Comparison of ENCODE assay signal across 1 cellular context in the genomic region with DNA sequence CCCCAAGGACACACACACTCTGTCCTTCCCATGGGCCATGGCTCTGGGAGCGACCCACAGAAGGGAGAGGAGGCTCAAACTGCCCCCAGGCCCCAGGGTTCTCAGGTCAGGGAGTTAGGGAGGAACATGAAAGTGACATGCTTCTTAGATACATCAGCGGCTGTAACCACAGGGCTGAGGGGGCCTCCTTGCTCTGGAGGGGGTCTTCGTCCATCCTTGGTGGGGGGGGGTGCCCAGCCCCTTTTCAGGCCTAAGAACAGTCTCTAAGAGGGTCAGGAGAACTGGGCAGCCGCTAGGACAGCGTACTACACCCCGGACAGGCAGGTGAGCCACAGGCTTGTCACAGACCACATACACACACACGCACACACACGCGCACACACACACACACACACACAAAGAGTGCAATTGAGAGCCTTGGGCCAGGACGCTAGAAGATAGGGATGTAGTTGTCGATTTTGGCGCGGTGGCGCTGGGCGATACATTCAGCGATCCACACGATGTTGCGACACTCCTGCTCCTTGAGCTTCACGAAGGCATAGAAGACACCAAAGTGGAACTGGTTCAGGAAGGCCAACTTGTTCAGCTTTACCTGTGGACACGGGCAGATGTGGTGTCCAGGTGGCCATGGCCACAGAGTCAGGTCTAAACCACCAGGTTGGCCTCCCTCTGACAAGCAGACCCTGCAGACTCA.
TF ChIP-seq lines count a peak whose summit lies in the region.

No MANE protein-coding gene starts in this region.

TF ChIP-seq in endothelial cell of umbilical vein, 7 proteins besides CTCF, POLR2A, EP300 and RAD21:
- TF ChIP-seq FOS (IDR thresholded peaks at IDR 0.05; ENCODE audit: borderline replicate concordance, insufficient read depth, low read length) (no peak), GATA2 (IDR thresholded peaks at IDR 0.05; ENCODE audit: insufficient read depth, insufficient read length, low read depth, low read length) (no peak), POLR2AphosphoS5 (IDR thresholded peaks at IDR 0.05; ENCODE audit: insufficient read depth, low read depth, low read length) (no peak), MAX (IDR thresholded peaks at IDR 0.05; ENCODE audit: insufficient read depth, insufficient read length) (no peak), MYC (IDR thresholded peaks at IDR 0.05; ENCODE audit: low read depth, low read length) (no peak), EZH2 (IDR thresholded peaks at IDR 0.05; ENCODE audit: borderline replicate concordance, low read depth, low read length, severe bottlenecking) (no peak), JUN (IDR thresholded peaks at IDR 0.05; ENCODE audit: borderline replicate concordance, insufficient read depth, insufficient read length, low read depth) (no peak)
TF ChIP-seq in endothelial cell of umbilical vein: peak in this region for 0.
